In the genomic region with DNA sequence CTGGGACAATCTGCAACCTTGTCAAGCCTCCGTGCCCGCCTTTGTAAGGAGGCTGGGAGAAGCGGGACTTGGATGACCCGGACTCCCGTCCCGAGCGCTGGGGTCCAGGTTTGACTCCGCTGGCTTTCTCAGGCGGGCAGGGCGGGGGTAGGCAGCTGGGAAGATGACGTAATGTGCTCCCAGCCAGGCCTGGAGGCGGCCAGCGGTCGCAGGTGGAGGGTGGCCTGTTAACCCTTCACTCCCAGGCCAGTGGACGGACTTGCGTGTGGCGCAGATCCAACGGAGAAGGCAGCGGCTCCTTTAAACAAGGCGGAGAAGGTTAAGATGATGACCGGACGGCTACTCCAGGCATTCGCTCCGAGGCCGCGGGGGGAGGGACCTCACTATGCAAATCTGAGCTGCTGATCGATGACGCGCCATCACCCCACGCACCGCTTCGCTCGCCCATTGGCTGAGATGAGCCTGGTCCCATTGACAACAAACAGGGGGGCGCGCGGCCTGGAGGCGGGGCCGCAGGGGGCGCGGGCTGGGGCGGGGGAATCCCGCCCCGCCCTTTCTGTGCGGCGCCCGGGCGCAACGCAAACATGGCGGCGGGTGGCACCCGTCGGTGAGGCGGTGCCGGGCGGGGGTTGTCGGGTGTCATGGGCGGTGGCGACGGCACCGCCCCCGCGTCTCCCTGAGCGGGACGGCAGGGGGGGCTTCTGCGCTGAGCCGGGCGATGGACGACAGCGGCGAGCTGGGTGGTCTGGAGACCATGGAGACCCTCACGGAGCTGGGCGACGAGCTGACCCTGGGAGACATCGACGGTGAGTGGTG, we compare ENCODE assay signal across 1 cellular context.
TF ChIP-seq lines count a peak whose summit lies in the region.

A gene (plus strand): TSS at position 553 of the 816 bp plus-strand sequence. CDS start 166 bp downstream, at position 719.

TF ChIP-seq in HepG2, 621 proteins besides CTCF, POLR2A, EP300 and RAD21 (continued from another document and continues in another):
- TF ChIP-seq, protein P1, sequence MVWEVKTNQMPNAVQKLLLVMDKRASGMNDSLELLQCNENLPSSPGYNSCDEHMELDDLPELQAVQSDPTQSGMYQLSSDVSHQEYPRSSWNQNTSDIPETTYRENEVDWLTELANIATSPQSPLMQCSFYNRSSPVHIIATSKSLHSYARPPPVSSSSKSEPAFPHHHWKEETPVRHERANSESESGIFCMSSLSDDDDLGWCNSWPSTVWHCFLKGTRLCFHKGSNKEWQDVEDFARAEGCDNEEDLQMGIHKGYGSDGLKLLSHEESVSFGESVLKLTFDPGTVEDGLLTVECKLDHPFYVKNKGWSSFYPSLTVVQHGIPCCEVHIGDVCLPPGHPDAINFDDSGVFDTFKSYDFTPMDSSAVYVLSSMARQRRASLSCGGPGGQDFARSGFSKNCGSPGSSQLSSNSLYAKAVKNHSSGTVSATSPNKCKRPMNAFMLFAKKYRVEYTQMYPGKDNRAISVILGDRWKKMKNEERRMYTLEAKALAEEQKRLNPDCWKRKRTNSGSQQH (CRISPR knock-in tag; IDR thresholded peaks at IDR 0.05; ENCODE audit: low read depth), result peak; percentile 5; the same call in 1 of the 2 replicates
- TF ChIP-seq CCDC6 (CRISPR knock-in tag; IDR thresholded peaks at IDR 0.05), result no peak; the same call in 1 of the 2 replicates
- no peak for TF ChIP-seq GABPA (IDR thresholded peaks at IDR 0.05; ENCODE audit: low read depth, low read length)
- TF ChIP-seq GABPA (CRISPR knock-in tag; IDR thresholded peaks at IDR 0.05; ENCODE audit: low read depth), result no peak
- TF ChIP-seq ADNP (CRISPR knock-in tag; IDR thresholded peaks at IDR 0.05), result no peak
- TF ChIP-seq ZNF383 (CRISPR knock-in tag; IDR thresholded peaks at IDR 0.05; ENCODE audit: borderline replicate concordance), result no peak
- TF ChIP-seq, protein P2, sequence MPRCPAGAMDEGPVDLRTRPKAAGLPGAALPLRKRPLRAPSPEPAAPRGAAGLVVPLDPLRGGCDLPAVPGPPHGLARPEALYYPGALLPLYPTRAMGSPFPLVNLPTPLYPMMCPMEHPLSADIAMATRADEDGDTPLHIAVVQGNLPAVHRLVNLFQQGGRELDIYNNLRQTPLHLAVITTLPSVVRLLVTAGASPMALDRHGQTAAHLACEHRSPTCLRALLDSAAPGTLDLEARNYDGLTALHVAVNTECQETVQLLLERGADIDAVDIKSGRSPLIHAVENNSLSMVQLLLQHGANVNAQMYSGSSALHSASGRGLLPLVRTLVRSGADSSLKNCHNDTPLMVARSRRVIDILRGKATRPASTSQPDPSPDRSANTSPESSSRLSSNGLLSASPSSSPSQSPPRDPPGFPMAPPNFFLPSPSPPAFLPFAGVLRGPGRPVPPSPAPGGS (CRISPR knock-in tag; IDR thresholded peaks at IDR 0.05), result no peak
- TF ChIP-seq, protein P3, sequence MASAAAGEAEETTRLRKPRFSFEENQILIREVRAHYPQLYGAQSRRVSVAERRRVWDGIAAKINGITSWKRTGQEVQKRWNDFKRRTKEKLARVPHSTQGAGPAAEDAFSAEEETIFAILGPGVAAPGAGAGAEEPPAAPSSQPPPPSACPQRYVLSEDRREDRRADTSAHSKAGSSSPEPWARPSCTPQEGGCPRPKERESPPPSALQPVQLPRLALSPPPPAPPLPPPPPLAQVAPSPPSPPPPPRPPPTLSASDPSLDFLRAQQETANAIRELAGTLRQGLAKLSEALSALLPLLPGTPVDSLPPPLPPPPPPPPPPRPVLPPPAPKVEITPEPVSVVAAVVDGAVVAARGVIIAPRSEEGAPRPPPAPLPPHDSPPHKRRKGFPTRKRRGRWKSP (CRISPR knock-in tag; IDR thresholded peaks at IDR 0.05), result peak; percentile 67; the same call in 1 of the 2 replicates
- no peak for TF ChIP-seq ZNF883 (CRISPR knock-in tag; IDR thresholded peaks at IDR 0.05; ENCODE audit: not compliant biosample characterization)
- no peak for TF ChIP-seq ZNF782 (CRISPR knock-in tag; IDR thresholded peaks at IDR 0.05; ENCODE audit: borderline replicate concordance)
- TF ChIP-seq PCBP1 (IDR thresholded peaks at IDR 0.05; ENCODE audit: borderline replicate concordance, low read depth, low read length), result peak; percentile 71; the same call in 1 of the 2 replicates
- TF ChIP-seq, protein P4, sequence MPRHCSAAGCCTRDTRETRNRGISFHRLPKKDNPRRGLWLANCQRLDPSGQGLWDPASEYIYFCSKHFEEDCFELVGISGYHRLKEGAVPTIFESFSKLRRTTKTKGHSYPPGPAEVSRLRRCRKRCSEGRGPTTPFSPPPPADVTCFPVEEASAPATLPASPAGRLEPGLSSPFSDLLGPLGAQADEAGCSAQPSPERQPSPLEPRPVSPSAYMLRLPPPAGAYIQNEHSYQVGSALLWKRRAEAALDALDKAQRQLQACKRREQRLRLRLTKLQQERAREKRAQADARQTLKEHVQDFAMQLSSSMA (CRISPR knock-in tag; IDR thresholded peaks at IDR 0.05), result peak; percentile 83; the same call in 1 of the 2 replicates
- peak; percentile 66 for TF ChIP-seq HNF4A (CRISPR knock-in tag; IDR thresholded peaks at IDR 0.05)
- TF ChIP-seq ZNF337 (CRISPR knock-in tag; IDR thresholded peaks at IDR 0.05; ENCODE audit: borderline replicate concordance, low read depth), result no peak; the same call in 1 of the 2 replicates
- peak; percentile 67 for TF ChIP-seq FOSL2 (CRISPR knock-in tag; IDR thresholded peaks at IDR 0.05)
- TF ChIP-seq ZNF274 (CRISPR knock-in tag; IDR thresholded peaks at IDR 0.05), result no peak; the same call in none of the 2 replicates
- TF ChIP-seq, protein P5, sequence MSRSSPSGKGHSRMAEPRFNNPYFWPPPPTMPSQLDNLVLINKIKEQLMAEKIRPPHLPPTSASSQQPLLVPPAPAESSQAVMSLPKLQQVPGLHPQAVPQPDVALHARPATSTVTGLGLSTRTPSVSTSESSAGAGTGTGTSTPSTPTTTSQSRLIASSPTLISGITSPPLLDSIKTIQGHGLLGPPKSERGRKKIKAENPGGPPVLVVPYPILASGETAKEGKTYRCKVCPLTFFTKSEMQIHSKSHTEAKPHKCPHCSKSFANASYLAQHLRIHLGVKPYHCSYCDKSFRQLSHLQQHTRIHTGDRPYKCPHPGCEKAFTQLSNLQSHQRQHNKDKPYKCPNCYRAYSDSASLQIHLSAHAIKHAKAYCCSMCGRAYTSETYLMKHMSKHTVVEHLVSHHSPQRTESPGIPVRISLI (CRISPR knock-in tag; IDR thresholded peaks at IDR 0.05; ENCODE audit: borderline replicate concordance), result no peak
- TF ChIP-seq ZFP36 (IDR thresholded peaks at IDR 0.05; ENCODE audit: borderline replicate concordance, low read depth, low read length, partially characterized antibody), result no peak
- no peak for TF ChIP-seq HDAC6 (IDR thresholded peaks at IDR 0.05; ENCODE audit: low read depth, low read length)
- peak; percentile 92 for TF ChIP-seq ZNF441 (CRISPR knock-in tag; IDR thresholded peaks at IDR 0.05; ENCODE audit: borderline replicate concordance)
- TF ChIP-seq, protein P6, sequence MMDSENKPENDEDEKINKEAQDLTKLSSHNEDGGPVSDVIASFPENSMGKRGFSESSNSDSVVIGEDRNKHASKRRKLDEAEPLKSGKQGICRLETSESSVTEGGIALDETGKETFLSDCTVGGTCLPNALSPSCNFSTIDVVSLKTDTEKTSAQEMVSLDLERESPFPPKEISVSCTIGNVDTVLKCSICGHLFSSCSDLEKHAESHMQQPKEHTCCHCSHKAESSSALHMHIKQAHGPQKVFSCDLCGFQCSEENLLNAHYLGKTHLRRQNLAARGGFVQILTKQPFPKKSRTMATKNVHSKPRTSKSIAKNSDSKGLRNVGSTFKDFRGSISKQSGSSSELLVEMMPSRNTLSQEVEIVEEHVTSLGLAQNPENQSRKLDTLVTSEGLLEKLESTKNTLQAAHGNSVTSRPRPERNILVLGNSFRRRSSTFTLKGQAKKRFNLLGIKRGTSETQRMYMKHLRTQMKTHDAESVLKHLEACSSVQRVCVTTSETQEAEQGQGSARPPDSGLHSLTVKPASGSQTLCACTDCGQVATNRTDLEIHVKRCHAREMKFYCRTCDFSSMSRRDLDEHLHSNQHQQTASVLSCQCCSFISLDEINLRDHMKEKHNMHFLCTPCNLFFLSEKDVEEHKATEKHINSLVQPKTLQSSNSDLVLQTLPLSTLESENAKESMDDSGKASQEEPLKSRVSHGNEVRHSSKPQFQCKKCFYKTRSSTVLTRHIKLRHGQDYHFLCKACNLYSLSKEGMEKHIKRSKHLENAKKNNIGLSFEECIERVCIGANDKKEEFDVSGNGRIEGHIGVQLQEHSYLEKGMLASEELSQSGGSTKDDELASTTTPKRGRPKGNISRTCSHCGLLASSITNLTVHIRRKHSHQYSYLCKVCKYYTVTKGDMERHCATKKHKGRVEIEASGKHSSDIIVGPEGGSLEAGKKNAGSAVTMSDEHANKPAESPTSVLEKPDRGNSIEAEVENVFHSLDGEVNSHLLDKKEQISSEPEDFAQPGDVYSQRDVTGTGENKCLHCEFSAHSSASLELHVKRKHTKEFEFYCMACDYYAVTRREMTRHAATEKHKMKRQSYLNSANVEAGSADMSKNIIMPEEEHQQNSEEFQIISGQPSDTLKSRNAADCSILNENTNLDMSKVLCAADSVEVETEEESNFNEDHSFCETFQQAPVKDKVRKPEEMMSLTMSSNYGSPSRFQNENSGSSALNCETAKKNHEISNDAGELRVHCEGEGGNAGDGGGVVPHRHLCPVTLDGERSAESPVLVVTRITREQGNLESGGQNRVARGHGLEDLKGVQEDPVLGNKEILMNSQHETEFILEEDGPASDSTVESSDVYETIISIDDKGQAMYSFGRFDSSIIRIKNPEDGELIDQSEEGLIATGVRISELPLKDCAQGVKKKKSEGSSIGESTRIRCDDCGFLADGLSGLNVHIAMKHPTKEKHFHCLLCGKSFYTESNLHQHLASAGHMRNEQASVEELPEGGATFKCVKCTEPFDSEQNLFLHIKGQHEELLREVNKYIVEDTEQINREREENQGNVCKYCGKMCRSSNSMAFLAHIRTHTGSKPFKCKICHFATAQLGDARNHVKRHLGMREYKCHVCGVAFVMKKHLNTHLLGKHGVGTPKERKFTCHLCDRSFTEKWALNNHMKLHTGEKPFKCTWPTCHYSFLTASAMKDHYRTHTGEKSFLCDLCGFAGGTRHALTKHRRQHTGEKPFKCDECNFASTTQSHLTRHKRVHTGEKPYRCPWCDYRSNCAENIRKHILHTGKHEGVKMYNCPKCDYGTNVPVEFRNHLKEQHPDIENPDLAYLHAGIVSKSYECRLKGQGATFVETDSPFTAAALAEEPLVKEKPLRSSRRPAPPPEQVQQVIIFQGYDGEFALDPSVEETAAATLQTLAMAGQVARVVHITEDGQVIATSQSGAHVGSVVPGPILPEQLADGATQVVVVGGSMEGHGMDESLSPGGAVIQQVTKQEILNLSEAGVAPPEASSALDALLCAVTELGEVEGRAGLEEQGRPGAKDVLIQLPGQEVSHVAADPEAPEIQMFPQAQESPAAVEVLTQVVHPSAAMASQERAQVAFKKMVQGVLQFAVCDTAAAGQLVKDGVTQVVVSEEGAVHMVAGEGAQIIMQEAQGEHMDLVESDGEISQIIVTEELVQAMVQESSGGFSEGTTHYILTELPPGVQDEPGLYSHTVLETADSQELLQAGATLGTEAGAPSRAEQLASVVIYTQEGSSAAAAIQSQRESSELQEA (CRISPR knock-in tag; IDR thresholded peaks at IDR 0.05; ENCODE audit: not compliant biosample characterization), result peak; percentile 66
- TF ChIP-seq, protein P7, sequence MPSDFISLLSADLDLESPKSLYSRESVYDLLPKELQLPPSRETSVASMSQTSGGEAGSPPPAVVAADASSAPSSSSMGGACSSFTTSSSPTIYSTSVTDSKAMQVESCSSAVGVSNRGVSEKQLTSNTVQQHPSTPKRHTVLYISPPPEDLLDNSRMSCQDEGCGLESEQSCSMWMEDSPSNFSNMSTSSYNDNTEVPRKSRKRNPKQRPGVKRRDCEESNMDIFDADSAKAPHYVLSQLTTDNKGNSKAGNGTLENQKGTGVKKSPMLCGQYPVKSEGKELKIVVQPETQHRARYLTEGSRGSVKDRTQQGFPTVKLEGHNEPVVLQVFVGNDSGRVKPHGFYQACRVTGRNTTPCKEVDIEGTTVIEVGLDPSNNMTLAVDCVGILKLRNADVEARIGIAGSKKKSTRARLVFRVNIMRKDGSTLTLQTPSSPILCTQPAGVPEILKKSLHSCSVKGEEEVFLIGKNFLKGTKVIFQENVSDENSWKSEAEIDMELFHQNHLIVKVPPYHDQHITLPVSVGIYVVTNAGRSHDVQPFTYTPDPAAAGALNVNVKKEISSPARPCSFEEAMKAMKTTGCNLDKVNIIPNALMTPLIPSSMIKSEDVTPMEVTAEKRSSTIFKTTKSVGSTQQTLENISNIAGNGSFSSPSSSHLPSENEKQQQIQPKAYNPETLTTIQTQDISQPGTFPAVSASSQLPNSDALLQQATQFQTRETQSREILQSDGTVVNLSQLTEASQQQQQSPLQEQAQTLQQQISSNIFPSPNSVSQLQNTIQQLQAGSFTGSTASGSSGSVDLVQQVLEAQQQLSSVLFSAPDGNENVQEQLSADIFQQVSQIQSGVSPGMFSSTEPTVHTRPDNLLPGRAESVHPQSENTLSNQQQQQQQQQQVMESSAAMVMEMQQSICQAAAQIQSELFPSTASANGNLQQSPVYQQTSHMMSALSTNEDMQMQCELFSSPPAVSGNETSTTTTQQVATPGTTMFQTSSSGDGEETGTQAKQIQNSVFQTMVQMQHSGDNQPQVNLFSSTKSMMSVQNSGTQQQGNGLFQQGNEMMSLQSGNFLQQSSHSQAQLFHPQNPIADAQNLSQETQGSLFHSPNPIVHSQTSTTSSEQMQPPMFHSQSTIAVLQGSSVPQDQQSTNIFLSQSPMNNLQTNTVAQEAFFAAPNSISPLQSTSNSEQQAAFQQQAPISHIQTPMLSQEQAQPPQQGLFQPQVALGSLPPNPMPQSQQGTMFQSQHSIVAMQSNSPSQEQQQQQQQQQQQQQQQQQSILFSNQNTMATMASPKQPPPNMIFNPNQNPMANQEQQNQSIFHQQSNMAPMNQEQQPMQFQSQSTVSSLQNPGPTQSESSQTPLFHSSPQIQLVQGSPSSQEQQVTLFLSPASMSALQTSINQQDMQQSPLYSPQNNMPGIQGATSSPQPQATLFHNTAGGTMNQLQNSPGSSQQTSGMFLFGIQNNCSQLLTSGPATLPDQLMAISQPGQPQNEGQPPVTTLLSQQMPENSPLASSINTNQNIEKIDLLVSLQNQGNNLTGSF (CRISPR knock-in tag; IDR thresholded peaks at IDR 0.05), result 0 out of 2 replicates have a peak, but pooled peaks have one; percentile 7
- no peak for TF ChIP-seq MZF1 (CRISPR knock-in tag; IDR thresholded peaks at IDR 0.05; ENCODE audit: borderline replicate concordance)
- peak; percentile 63; the same call in 1 of the 2 replicates for TF ChIP-seq ZNF614 (CRISPR knock-in tag; IDR thresholded peaks at IDR 0.05; ENCODE audit: borderline replicate concordance)
- peak; percentile 92 for TF ChIP-seq ZNF781 (CRISPR knock-in tag; IDR thresholded peaks at IDR 0.05; ENCODE audit: borderline replicate concordance, not compliant biosample characterization)
- TF ChIP-seq PAF1 (CRISPR knock-in tag; IDR thresholded peaks at IDR 0.05), result no peak; the same call in 1 of the 2 replicates
- no peak for TF ChIP-seq ZSCAN22 (CRISPR knock-in tag; IDR thresholded peaks at IDR 0.05)
- TF ChIP-seq, protein P8, sequence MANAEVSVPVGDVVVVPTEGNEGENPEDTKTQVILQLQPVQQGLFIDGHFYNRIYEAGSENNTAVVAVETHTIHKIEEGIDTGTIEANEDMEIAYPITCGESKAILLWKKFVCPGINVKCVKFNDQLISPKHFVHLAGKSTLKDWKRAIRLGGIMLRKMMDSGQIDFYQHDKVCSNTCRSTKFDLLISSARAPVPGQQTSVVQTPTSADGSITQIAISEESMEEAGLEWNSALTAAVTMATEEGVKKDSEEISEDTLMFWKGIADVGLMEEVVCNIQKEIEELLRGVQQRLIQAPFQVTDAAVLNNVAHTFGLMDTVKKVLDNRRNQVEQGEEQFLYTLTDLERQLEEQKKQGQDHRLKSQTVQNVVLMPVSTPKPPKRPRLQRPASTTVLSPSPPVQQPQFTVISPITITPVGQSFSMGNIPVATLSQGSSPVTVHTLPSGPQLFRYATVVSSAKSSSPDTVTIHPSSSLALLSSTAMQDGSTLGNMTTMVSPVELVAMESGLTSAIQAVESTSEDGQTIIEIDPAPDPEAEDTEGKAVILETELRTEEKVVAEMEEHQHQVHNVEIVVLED (CRISPR knock-in tag; IDR thresholded peaks at IDR 0.05; ENCODE audit: borderline replicate concordance), result peak; percentile 66
- no peak for TF ChIP-seq CENPX (CRISPR knock-in tag; IDR thresholded peaks at IDR 0.05)
